ENCODE assay signal across 9 cellular contexts in the genomic region with DNA sequence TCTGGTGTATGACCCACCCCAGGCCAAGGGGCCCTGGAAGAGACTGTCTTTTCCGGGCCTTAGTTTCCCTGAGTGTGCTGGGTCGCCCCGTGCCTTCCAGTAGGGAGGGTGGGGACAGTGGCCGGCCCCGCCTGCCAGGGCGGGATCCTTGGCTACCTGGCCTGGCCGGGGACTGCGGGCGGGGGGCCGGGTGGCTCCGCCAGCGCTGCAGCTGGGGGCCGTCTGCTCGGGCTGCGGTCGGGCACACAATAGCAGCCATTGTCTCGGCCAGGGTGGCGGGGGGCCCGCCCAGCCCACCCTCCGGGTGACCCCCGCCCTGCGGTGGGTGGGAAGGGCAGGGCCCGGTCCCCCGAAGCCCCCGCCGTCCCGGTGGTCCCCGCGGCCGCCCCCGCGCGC. TPM values are rescaled to one million over a fixed set of nuclear protein-coding genes. Genes with fewer than 3 reads are reported as not detected.
DNase-seq lines count a peak whose midpoint lies in the region; TF ChIP-seq lines count a peak whose summit lies in the region.
"Had no signal": no experiment of that assay in that cellular context is flagged by ENCODE, and none has a peak within 500 bp of the region (broad histone marks: within the 10 kb centered on the region; RNA-seq: fewer than 3 reads in every experiment).

No MANE protein-coding gene starts in this region.

- peaks cover 84% of the 10 kb centered on the region for H3K79me2 ChIP-seq in GM23248 (ENCODE audit: insufficient read depth)

- 8 to 27% methylated on average over 5 to 20 of the region's 33 CpGs for WGBS in GM23248 (ENCODE audit: low coverage in 1 of 2, low lambda C conversion rate in 2 of 2, missing lambda C conversion rate in 2 of 2), 2 experiments
- 5 to 10% (median 7%) methylated on average over 18 to 33 of the region's 33 CpGs; no CpG with 5 or more reads in 2 of the 5 donors for WGBS in spleen, 5 donors

- no peaks in the 10 kb centered on the region; the same call in 1 of the 2 replicates for H4K20me1 ChIP-seq in GM23248 (ENCODE audit: insufficient read depth)

- H3K4me3 ChIP-seq in GM23248 (peak overlapping the region; percentile 72), ascending aorta (peak overlapping the region; percentile 53 to 61), iPS-18a (ENCODE audit: low read length) (peak overlapping the region; percentile 39), spleen (peak overlapping the region in 7 of 8 donors; percentile 27 to 74 (median 37))
- H3K4me3 ChIP-seq: SJCRH30 had no signal

- intact Hi-C loops in ascending aorta (cut with DNase I) (loop anchor here (10.0 kb wide), 1 partner anchor 383 kb away; no protein-coding TSS in a partner anchor), spleen (cut with DNase I; ENCODE audit: low total_unique reads) (no loop called here)

- in situ Hi-C loops in GM23248 (cut with MboI), result loop anchor here (10.0 kb wide), 1 partner anchor 123 kb away; no protein-coding TSS in a partner anchor

- H2AFZ ChIP-seq in GM23248, result no peak overlapping the region

- peaks cover 8% of the 10 kb centered on the region; the same call in 1 of the 2 replicates for H3K4me1 ChIP-seq in GM23248 (ENCODE audit: insufficient read depth)
- H3K4me1 ChIP-seq in ascending aorta, result peaks cover 50 to 68% of the 10 kb centered on the region in 2 donors
- peaks cover 23% of the 10 kb centered on the region for H3K4me1 ChIP-seq in iPS-18a (ENCODE audit: control insufficient read depth, low read depth, low read length)
- peaks cover 25 to 79% (median 63%) of the 10 kb centered on the region in 6 donors for H3K4me1 ChIP-seq in spleen

- H3K9me2 ChIP-seq in GM23248 (ENCODE audit: insufficient read depth), result no peaks in the 10 kb centered on the region

- TF ChIP-seq CTCF in ascending aorta (IDR thresholded peaks at IDR 0.05), result no peak
- no peak for TF ChIP-seq CTCF in spleen (IDR thresholded peaks at IDR 0.05 in 8 of 11, conservative IDR thresholded peaks at IDR 0.05 in 3 of 11)

- no peaks in the 10 kb centered on the region for H3K9me3 ChIP-seq in GM23248 (ENCODE audit: low read depth)
- no peaks in the 10 kb centered on the region for H3K9me3 ChIP-seq in ascending aorta
- H3K9me3 ChIP-seq in iPS-18a (ENCODE audit: control insufficient read depth, low read depth, low read length), result no peaks in the 10 kb centered on the region
- no peaks in the 10 kb centered on the region for H3K9me3 ChIP-seq in spleen
- H3K9me3 ChIP-seq: SJCRH30 had no signal

- no peak for DNase-seq in GM23248
- no peak for DNase-seq in ascending aorta (ENCODE audit: low spot score in 2 of 2)
- no peak for DNase-seq in spleen
- no peak for DNase-seq in cerebellar nuclear complex (lab: John Stamatoyannopoulos, UW)
- DNase-seq in AG08396 (ENCODE audit: low spot score), result no peak
- DNase-seq in NCI-H2081 treated with DMSO at 0.1 percent for 48 hours (lab: John Stamatoyannopoulos, UW), result no peak
- DNase-seq in RPMI8226, result no peak

- H3F3A ChIP-seq in GM23248 (ENCODE audit: insufficient read depth), result peaks cover 7% of the 10 kb centered on the region

- H3K27me3 ChIP-seq in GM23248 (replicated peaks; ENCODE audit: insufficient read depth) (no peaks in the 10 kb centered on the region), ascending aorta (no peaks in the 10 kb centered on the region), iPS-18a (ENCODE audit: control insufficient read depth, insufficient read depth, low read length) (no peaks in the 10 kb centered on the region), spleen (replicated peaks in 1 of 7) (peaks cover 0 to 23% (median 0%) of the 10 kb centered on the region in 7 donors)
- H3K27me3 ChIP-seq: SJCRH30 had no signal

- peak overlapping the region; percentile 20 for H3K4me2 ChIP-seq in GM23248 (ENCODE audit: unreplicated experiment)

- TF ChIP-seq POLR2A in spleen (IDR thresholded peaks at IDR 0.05), result no peak

- H3K27ac ChIP-seq in GM23248 (no peak overlapping the region), ascending aorta (peak overlapping the region; percentile 93 to 94), iPS-18a (ENCODE audit: low read length) (no peak overlapping the region), spleen (peak overlapping the region in 6 of 8 donors; percentile 27 to 78 (median 74))
- H3K27ac ChIP-seq: SJCRH30 had no signal

- H3K36me3 ChIP-seq in GM23248 (ENCODE audit: low read depth) (no peaks in the 10 kb centered on the region), ascending aorta (peaks cover 2 to 6% of the 10 kb centered on the region in 2 donors), iPS-18a (ENCODE audit: control insufficient read depth, low read depth, low read length) (no peaks in the 10 kb centered on the region), spleen (peaks cover 0 to 3% (median 0%) of the 10 kb centered on the region in 6 donors)
- H3K36me3 ChIP-seq: SJCRH30 had no signal

- H3K9ac ChIP-seq in GM23248 (peak overlapping the region; percentile 79; the same call in 1 of the 2 replicates), iPS-18a (ENCODE audit: low read length) (no peak overlapping the region)

RNA-seq across cellular contexts. Expression of a gene that starts 11.5 kb away (rescaled TPM):
- total RNA-seq in GM23248 (2014; rRNA removed; shearing (Covaris generic)), result 2.9 and 3.2 TPM in 2 replicates
- polyA plus RNA-seq in GM23248 (2016; fragmentation: Nextera tagmentation; extraction: Ambion mirVana) (6.8 and 7.3 TPM in 2 replicates), spleen (1 to 10 TPM in 2 of 3 donors, under 1 TPM in 1; 0.89 to 2.5 (median 2.0) TPM)
- total RNA-seq in ascending aorta (16.8 TPM), spleen (1 to 10 TPM; 1.8 to 8.4 (median 4.8) TPM)

RNA-seq across cellular contexts. Expression of a gene that starts 23.7 kb away (rescaled TPM):
- total RNA-seq in GM23248 (2014; rRNA removed; shearing (Covaris generic)), result 20.4 and 33.0 TPM in 2 replicates
- polyA plus RNA-seq in GM23248 (2016; fragmentation: Nextera tagmentation; extraction: Ambion mirVana), result 74.5 and 78.9 TPM in 2 replicates
- 26.6 TPM for total RNA-seq in ascending aorta
- total RNA-seq in spleen, result 10 to 100 TPM; 26.7 to 45.9 (median 30.1) TPM
- 10 to 100 TPM; 65.5 to 88.8 (median 84.8) TPM for polyA plus RNA-seq in spleen

RNA-seq across cellular contexts. Expression of a gene that starts 44.3 kb away (rescaled TPM):
- 223 and 234 TPM in 2 replicates for total RNA-seq in GM23248 (2014; rRNA removed; shearing (Covaris generic))
- polyA plus RNA-seq in GM23248 (2016; fragmentation: Nextera tagmentation; extraction: Ambion mirVana) (160 and 169 TPM in 2 replicates), spleen (1 to 10 TPM; 2.0 to 6.3 (median 5.2) TPM)
- total RNA-seq in ascending aorta (218 TPM), spleen (10 to 100 TPM in 5 of 7 donors, 1 to 10 TPM in 2; 7.4 to 24.9 (median 15.6) TPM)

RNA-seq across cellular contexts. Expression of a gene that starts 54.6 kb away (rescaled TPM):
- total RNA-seq in GM23248 (2014; rRNA removed; shearing (Covaris generic)), result 3.4 and 5.4 TPM in 2 replicates
- 0.91 and 1.5 TPM in 2 replicates for polyA plus RNA-seq in GM23248 (2016; fragmentation: Nextera tagmentation; extraction: Ambion mirVana)
- 5.3 TPM for total RNA-seq in ascending aorta
- 10 to 100 TPM in 4 of 7 donors, 1 to 10 TPM in 3; 8.5 to 14.9 (median 11.0) TPM for total RNA-seq in spleen
- 10 to 100 TPM in 2 of 3 donors, 1 to 10 TPM in 1; 7.6 to 14.2 (median 11.5) TPM for polyA plus RNA-seq in spleen

Comparison
In these comparisons a context has a peak if more than half of its experiments do, and no peak if none do; other contexts are left out.
1. H3K27ac ChIP-seq: peak in ascending aorta (2 of 2) and spleen (6 of 8); none in GM23248 (single experiment) and iPS-18a (single experiment).
2. Peak in every context shown above with its lines, with median percentiles within 50 percentile points of each other: H3K4me3 ChIP-seq.